Comparison of ENCODE assay signal across 9 cellular contexts in genomic region chr1:171434717-171435346, GRCh38. TPM values are rescaled to one million over a fixed set of nuclear protein-coding genes. Genes with fewer than 3 reads are reported as not detected.
DNase-seq lines count a peak whose midpoint lies in the region; ATAC-seq and TF ChIP-seq lines count a peak whose summit lies in the region.
"Had no signal": no experiment of that assay in that cellular context is flagged by ENCODE, and none has a peak within 500 bp of the region (broad histone marks: within the 10 kb centered on the region; RNA-seq: fewer than 3 reads in every experiment).

No MANE protein-coding gene starts in this region.

- H3K9me3 Mint-ChIP-seq in endothelial cell (ENCODE audit: unreplicated experiment) = peaks cover 7% of the 10 kb centered on the region

- no peaks in the 10 kb centered on the region for H3K9me3 ChIP-seq in gastrocnemius medialis

- peak overlapping the region; percentile 1 to 56 (median 36) for H3K27ac ChIP-seq in gastrocnemius medialis
- H3K27ac ChIP-seq: BLaER1 had no signal

- no peaks in the 10 kb centered on the region for H3K36me3 ChIP-seq in gastrocnemius medialis
- H3K36me3 ChIP-seq: BLaER1 had no signal

- no peak for TF ChIP-seq CTCF in endothelial cell (IDR thresholded peaks at IDR 0.05; ENCODE audit: unreplicated experiment)
- TF ChIP-seq CTCF in gastrocnemius medialis (IDR thresholded peaks at IDR 0.05 in 4 of 5, conservative IDR thresholded peaks at IDR 0.05 in 1 of 5) = no peak

- H3K36me3 Mint-ChIP-seq in endothelial cell (ENCODE audit: low read depth, unreplicated experiment) = no peaks in the 10 kb centered on the region

- H3K4me3 Mint-ChIP-seq in endothelial cell (ENCODE audit: unreplicated experiment) = no peak overlapping the region

- peaks cover 5% of the 10 kb centered on the region for H3K27me3 Mint-ChIP-seq in endothelial cell (ENCODE audit: unreplicated experiment)

- intact Hi-C loops in gastrocnemius medialis (cut with DNase I; ENCODE audit: low total_unique reads) = no loop called here

- peaks cover 4% of the 10 kb centered on the region for H3K4me1 Mint-ChIP-seq in endothelial cell (ENCODE audit: unreplicated experiment)

- in situ Hi-C loops in gastrocnemius medialis (cut with MboI; ENCODE audit: low sequenced_read_pairs in 4 of 4) = no loop called here

- H3K27ac Mint-ChIP-seq in endothelial cell (ENCODE audit: unreplicated experiment) = peak overlapping the region; percentile 75

- peak in 1 of 2 donors; percentile 64 for ATAC-seq in gastrocnemius medialis
- no peak for ATAC-seq in GM18907 (IDR thresholded peaks at IDR 0.05; ENCODE audit: unreplicated experiment)

- H3K27me3 ChIP-seq in gastrocnemius medialis = no peaks in the 10 kb centered on the region
- H3K27me3 ChIP-seq: BLaER1 had no signal

- H3K4me1 ChIP-seq in gastrocnemius medialis = no peaks in the 10 kb centered on the region
- H3K4me1 ChIP-seq: BLaER1 had no signal

- DNase-seq in NCI-H1105 treated with DMSO at 0.1 percent for 48 hours (lab: John Stamatoyannopoulos, UW) (peak; percentile 3), NCI-H1105 (lab: John Stamatoyannopoulos, UW) (no peak), RPMI7951 (ENCODE audit: low read depth) (peak; percentile 57), endothelial cell (ENCODE audit: low spot score) (no peak), gastrocnemius medialis (peak in 1 of 2 donors; percentile 25), HUDEP-2 (lab: John Stamatoyannopoulos, UW; ENCODE audit: unreplicated experiment in 76 of 76) (no peak), NCI-H187 treated with DMSO at 0.1 percent for 48 hours (lab: John Stamatoyannopoulos, UW) (no peak)

- no peak for TF ChIP-seq POLR2A in gastrocnemius medialis (IDR thresholded peaks at IDR 0.05)

- H3K4me3 ChIP-seq in gastrocnemius medialis = peak overlapping the region in 1 of 4 donors; percentile 17
- H3K4me3 ChIP-seq: BLaER1 had no signal

RNA-seq across cellular contexts. Expression of gene PRRC2C, which starts 50.5 kb away (rescaled TPM):
- total RNA-seq in RPMI7951 (2014; rRNA removed; shearing (Covaris generic)) = 19.9 and 30.3 TPM in 2 replicates
- total RNA-seq in endothelial cell (ENCODE audit: unreplicated experiment) (248 TPM), gastrocnemius medialis (10 to 100 TPM; 40.9 to 45.7 (median 42.0) TPM)

Comparison
In these comparisons a context has a peak if more than half of its experiments do, and no peak if none do; other contexts are left out.
1. DNase-seq: peak in NCI-H1105 treated with DMSO at 0.1 percent for 48 hours (single experiment) and RPMI7951 (single experiment); none in NCI-H1105 (single experiment), endothelial cell (single experiment), HUDEP-2 (0 of 76) and NCI-H187 treated with DMSO at 0.1 percent for 48 hours (single experiment).